Comparison of ENCODE assay signal across 8 cellular contexts in the genomic region with DNA sequence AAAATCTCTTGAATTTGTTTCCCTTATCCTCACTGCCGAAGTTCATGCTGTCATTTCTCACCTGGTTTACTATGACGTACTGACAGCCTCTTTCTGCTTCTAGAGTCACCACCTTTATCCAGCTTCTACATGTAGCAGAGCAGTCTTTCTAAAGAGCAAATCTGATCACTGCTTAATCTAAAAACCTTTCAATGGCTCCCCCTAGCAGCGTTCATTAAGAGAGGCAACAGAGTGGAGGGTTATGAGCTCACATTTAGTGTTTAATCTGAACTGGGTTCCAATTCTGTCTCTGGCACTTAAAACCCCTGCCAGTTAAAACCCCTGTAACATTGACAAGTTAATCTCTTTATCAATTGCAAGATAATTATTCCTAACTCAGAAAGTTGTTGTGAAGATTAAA. TPM values are rescaled to one million over a fixed set of nuclear protein-coding genes. Genes with fewer than 3 reads are reported as not detected.
A peak's percentile ranks its signal among the peaks of the same experiment; 100 is the strongest.
DNase-seq lines count a peak whose midpoint lies in the region; ATAC-seq and TF ChIP-seq lines count a peak whose summit lies in the region.

No MANE protein-coding gene starts in this region.

- no peak overlapping the region for H3K4me2 ChIP-seq in PC-9

- intact Hi-C loops in Calu3 (cut with micrococcal nuclease; ENCODE audit: unreplicated experiment) (loop anchor here (2.0 kb wide), 2 partner anchors 242 to 296 kb away; no protein-coding TSS in a partner anchor), PC-9 (cut with micrococcal nuclease; ENCODE audit: unreplicated experiment) (loop anchor here (1.0 kb wide), 2 partner anchors 264 to 337 kb away; no protein-coding TSS in a partner anchor), right cardiac atrium (cut with DNase I) (loop anchor here in 3 of 4 donors (10.0 kb wide), 2 partner anchors 90 to 240 kb away; no protein-coding TSS in a partner anchor)

- H3K4me3 ChIP-seq in PC-9: no peak overlapping the region
- H3K4me3 ChIP-seq in epithelial cell of esophagus (ENCODE audit: low read length): no peak overlapping the region
- H3K4me3 ChIP-seq in right cardiac atrium (ENCODE audit: low read length): no peak overlapping the region

- WGBS in right cardiac atrium: 61% methylated on average over 3 of the region's 3 CpGs

- CTCF ChIA-PET in Calu3 (lab: Charles Lee) (interaction anchor here (0.6 to 1.3 kb wide), 8 partner anchors 11 to 337 kb away, joined by 3 to 8 read pairs (median 3); no protein-coding TSS in a partner anchor), PC-9 (lab: Charles Lee) (interaction anchor here (0.5 to 1.3 kb wide), 6 partner anchors 82 to 400 kb away, joined by 3 to 16 read pairs (median 4); no protein-coding TSS in a partner anchor)

- peak overlapping the region; percentile 55 for H3K27ac Mint-ChIP-seq in Calu3 (ENCODE audit: unreplicated experiment)

- no peaks in the 10 kb centered on the region for H3K9me3 Mint-ChIP-seq in Calu3 (ENCODE audit: low read depth, unreplicated experiment)

- no TSS peak for BruUV-seq in Calu3 (replicated peaks; lab: Mats Ljungman, UMichigan)
- BruUV-seq in PC-9 (replicated peaks; lab: Mats Ljungman, UMichigan): no TSS peak

- peaks cover 11% of the 10 kb centered on the region for H3K4me1 Mint-ChIP-seq in Calu3 (ENCODE audit: low read depth, unreplicated experiment)

- H4K20me1 ChIP-seq in PC-9 (ENCODE audit: insufficient read depth): peaks cover 23% of the 10 kb centered on the region

- peak; percentile 9 for DNase-seq in Calu3
- no peak for DNase-seq in PC-9
- DNase-seq in epithelial cell of esophagus (ENCODE audit: low read depth): peak; percentile 67
- DNase-seq in COLO668 (lab: John Stamatoyannopoulos, UW; ENCODE audit: unreplicated experiment): no peak
- DNase-seq in NCI-H2029 (lab: John Stamatoyannopoulos, UW): no peak
- no peak for DNase-seq in right cardiac atrium
- DNase-seq in Ammon's horn (ENCODE audit: low spot score): no peak

- no peak for TF ChIP-seq CTCF in Calu3 (IDR thresholded peaks at IDR 0.05; ENCODE audit: unreplicated experiment)
- TF ChIP-seq CTCF in PC-9 (conservative IDR thresholded peaks at IDR 0.05): peak; percentile 50; the same call in 1 of the 2 replicates
- peak; percentile 66 for TF ChIP-seq CTCF in epithelial cell of esophagus (IDR thresholded peaks at IDR 0.05; ENCODE audit: insufficient read depth, low read depth, low read length, missing control alignments)

- peaks cover 6% of the 10 kb centered on the region; the same call in 1 of the 2 replicates for H3F3A ChIP-seq in PC-9 (ENCODE audit: insufficient read depth, low read depth)

- no peak overlapping the region for H3K4me3 Mint-ChIP-seq in Calu3 (ENCODE audit: low read depth, unreplicated experiment)

- H3K27me3 Mint-ChIP-seq in Calu3 (ENCODE audit: unreplicated experiment): no peaks in the 10 kb centered on the region

- H3K27me3 ChIP-seq in PC-9 (ENCODE audit: insufficient read depth, low read depth): no peaks in the 10 kb centered on the region
- no peaks in the 10 kb centered on the region for H3K27me3 ChIP-seq in right cardiac atrium (ENCODE audit: control insufficient read depth, insufficient read depth)

- peaks cover 86% of the 10 kb centered on the region for H3K79me2 ChIP-seq in PC-9 (ENCODE audit: low read depth)

- POLR2A ChIA-PET in PC-9 (lab: Charles Lee; ENCODE audit: unreplicated experiment): interaction anchor here (0.6 kb wide), 1 partner anchor 993 kb away, joined by 3 read pairs; no protein-coding TSS in a partner anchor

- peaks cover 20% of the 10 kb centered on the region for H3K36me3 Mint-ChIP-seq in Calu3 (ENCODE audit: insufficient read depth, unreplicated experiment)

- H3K36me3 ChIP-seq in PC-9 (ENCODE audit: low read depth): no peaks in the 10 kb centered on the region

- no peak overlapping the region for H3K27ac ChIP-seq in PC-9
- H3K27ac ChIP-seq in right cardiac atrium (ENCODE audit: low read length): no peak overlapping the region

- H3K4me1 ChIP-seq in PC-9 (replicated peaks; ENCODE audit: insufficient read depth) (peaks cover 23% of the 10 kb centered on the region; the same call in 1 of the 2 replicates), right cardiac atrium (ENCODE audit: control insufficient read depth, insufficient read depth, low read length) (peaks cover 2% of the 10 kb centered on the region)

- ATAC-seq in GM19395 (IDR thresholded peaks at IDR 0.05; ENCODE audit: unreplicated experiment) (peak; percentile 24), right cardiac atrium (no peak)

- H3K9me3 ChIP-seq in PC-9 (ENCODE audit: insufficient read depth, low read depth): no peaks in the 10 kb centered on the region
- no peaks in the 10 kb centered on the region for H3K9me3 ChIP-seq in right cardiac atrium (ENCODE audit: control insufficient read depth, low read length)

- H2AFZ ChIP-seq in PC-9: no peak overlapping the region

- no peaks in the 10 kb centered on the region for H3K9me2 ChIP-seq in PC-9 (ENCODE audit: insufficient read depth)

RNA-seq across cellular contexts. Expression of gene RBPJ, which starts 4.4 kb away (rescaled TPM):
- 46.1 and 56.3 TPM in 2 replicates for total RNA-seq in Calu3 (2022)
- total RNA-seq in PC-9 (2021): 40.0 and 53.8 TPM in 2 replicates
- 10 to 100 TPM; 42.1 to 45.9 (median 44.2) TPM for total RNA-seq in right cardiac atrium
- 22.2 TPM for polyA plus RNA-seq in right cardiac atrium

Comparison
In these comparisons a context has a peak if more than half of its experiments do, and no peak if none do; other contexts are left out.
1. DNase-seq: peak in Calu3 (single experiment) and epithelial cell of esophagus (single experiment); none in PC-9 (0 of 2), COLO668 (single experiment), NCI-H2029 (single experiment), right cardiac atrium (0 of 3) and Ammon's horn (single experiment).